Comparison of ENCODE assay signal across 2 cellular contexts in the genomic region with DNA sequence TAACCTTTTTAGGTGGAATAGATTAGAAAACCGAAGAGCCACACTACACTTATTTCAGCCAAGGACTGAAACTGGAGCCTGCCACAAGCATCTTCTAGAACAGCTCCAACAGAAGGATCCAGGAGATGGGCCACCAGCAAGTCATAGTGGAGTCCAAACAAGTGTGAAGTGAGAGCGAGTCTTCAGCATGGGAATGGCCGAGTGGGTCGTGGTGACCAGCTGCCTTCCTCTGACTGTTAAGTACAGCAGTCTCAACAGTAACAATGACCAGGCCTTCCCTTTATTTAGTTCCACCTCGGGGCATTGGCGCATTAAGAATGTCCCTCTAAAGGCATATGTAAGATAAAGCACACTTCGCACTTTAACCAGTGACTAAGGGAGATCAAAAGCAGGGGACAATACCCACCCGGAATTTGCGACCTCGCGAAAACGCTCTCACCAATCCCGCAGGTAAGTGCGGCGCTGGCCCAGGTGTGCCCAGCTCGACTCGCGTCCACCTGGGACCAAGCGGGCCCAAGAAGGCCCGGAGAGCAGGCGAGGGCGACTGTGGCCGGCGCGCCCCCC.
TF ChIP-seq lines count a peak whose summit lies in the region.

No MANE protein-coding gene starts in this region.

TF ChIP-seq in SK-N-SH, 30 proteins besides CTCF, POLR2A, EP300 and RAD21 (continued from another document):
- no peak for TF ChIP-seq IRF3 (IDR thresholded peaks at IDR 0.05; ENCODE audit: low read depth, low read length)
- TF ChIP-seq, protein P1, sequence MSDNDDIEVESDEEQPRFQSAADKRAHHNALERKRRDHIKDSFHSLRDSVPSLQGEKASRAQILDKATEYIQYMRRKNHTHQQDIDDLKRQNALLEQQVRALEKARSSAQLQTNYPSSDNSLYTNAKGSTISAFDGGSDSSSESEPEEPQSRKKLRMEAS (IDR thresholded peaks at IDR 0.05; ENCODE audit: low read depth) = no peak
- TF ChIP-seq, protein P2, sequence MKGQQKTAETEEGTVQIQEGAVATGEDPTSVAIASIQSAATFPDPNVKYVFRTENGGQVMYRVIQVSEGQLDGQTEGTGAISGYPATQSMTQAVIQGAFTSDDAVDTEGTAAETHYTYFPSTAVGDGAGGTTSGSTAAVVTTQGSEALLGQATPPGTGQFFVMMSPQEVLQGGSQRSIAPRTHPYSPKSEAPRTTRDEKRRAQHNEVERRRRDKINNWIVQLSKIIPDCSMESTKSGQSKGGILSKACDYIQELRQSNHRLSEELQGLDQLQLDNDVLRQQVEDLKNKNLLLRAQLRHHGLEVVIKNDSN (IDR thresholded peaks at IDR 0.05; ENCODE audit: borderline replicate concordance, low read depth) = no peak
- no peak for TF ChIP-seq FOXJ3 (CRISPR knock-in tag; IDR thresholded peaks at IDR 0.05)
- no peak for TF ChIP-seq GABPA (IDR thresholded peaks at IDR 0.05; ENCODE audit: low read depth)
- no peak for TF ChIP-seq RXRA (IDR thresholded peaks at IDR 0.05; ENCODE audit: borderline replicate concordance, low read depth)
- TF ChIP-seq NFIC (IDR thresholded peaks at IDR 0.05; ENCODE audit: borderline replicate concordance) = no peak
- TF ChIP-seq, protein P3, sequence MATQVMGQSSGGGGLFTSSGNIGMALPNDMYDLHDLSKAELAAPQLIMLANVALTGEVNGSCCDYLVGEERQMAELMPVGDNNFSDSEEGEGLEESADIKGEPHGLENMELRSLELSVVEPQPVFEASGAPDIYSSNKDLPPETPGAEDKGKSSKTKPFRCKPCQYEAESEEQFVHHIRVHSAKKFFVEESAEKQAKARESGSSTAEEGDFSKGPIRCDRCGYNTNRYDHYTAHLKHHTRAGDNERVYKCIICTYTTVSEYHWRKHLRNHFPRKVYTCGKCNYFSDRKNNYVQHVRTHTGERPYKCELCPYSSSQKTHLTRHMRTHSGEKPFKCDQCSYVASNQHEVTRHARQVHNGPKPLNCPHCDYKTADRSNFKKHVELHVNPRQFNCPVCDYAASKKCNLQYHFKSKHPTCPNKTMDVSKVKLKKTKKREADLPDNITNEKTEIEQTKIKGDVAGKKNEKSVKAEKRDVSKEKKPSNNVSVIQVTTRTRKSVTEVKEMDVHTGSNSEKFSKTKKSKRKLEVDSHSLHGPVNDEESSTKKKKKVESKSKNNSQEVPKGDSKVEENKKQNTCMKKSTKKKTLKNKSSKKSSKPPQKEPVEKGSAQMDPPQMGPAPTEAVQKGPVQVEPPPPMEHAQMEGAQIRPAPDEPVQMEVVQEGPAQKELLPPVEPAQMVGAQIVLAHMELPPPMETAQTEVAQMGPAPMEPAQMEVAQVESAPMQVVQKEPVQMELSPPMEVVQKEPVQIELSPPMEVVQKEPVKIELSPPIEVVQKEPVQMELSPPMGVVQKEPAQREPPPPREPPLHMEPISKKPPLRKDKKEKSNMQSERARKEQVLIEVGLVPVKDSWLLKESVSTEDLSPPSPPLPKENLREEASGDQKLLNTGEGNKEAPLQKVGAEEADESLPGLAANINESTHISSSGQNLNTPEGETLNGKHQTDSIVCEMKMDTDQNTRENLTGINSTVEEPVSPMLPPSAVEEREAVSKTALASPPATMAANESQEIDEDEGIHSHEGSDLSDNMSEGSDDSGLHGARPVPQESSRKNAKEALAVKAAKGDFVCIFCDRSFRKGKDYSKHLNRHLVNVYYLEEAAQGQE (IDR thresholded peaks at IDR 0.05; ENCODE audit: low read depth, low read length) = no peak
- TF ChIP-seq MXI1 (IDR thresholded peaks at IDR 0.05; ENCODE audit: low read depth, low read length) = no peak
- no peak for TF ChIP-seq TCF12 (IDR thresholded peaks at IDR 0.05)
- TF ChIP-seq POLR2AphosphoS5 (IDR thresholded peaks at IDR 0.05; ENCODE audit: low read depth, low read length) = no peak
- TF ChIP-seq FOSL2 (IDR thresholded peaks at IDR 0.05; ENCODE audit: borderline replicate concordance, low read depth) = no peak
- TF ChIP-seq GATA2 (CRISPR knock-in tag; IDR thresholded peaks at IDR 0.05) = no peak
- no peak for TF ChIP-seq RCOR1 (IDR thresholded peaks at IDR 0.05; ENCODE audit: low read length)
- TF ChIP-seq USF2 (IDR thresholded peaks at IDR 0.05; ENCODE audit: borderline replicate concordance, low read depth, low read length) = no peak
- no peak for TF ChIP-seq TAF1 (IDR thresholded peaks at IDR 0.05; ENCODE audit: borderline replicate concordance, low read depth, low read length)
- no peak for TF ChIP-seq JUND (IDR thresholded peaks at IDR 0.05)
- no peak for TF ChIP-seq YY1 (IDR thresholded peaks at IDR 0.05; ENCODE audit: low read depth)

TF ChIP-seq in SK-N-SH treated with all-trans-retinoic acid at 6 μM for 48 hours, 23 proteins besides CTCF, POLR2A, EP300 and RAD21 (continued from another document):
- no peak for TF ChIP-seq CREB5 (CRISPR knock-in tag; IDR thresholded peaks at IDR 0.05; ENCODE audit: low read depth)
- TF ChIP-seq ISL1 (CRISPR knock-in tag; IDR thresholded peaks at IDR 0.05) = no peak
- TF ChIP-seq TOX (CRISPR knock-in tag; IDR thresholded peaks at IDR 0.05; ENCODE audit: borderline replicate concordance) = no peak
- TF ChIP-seq ZNF8 (CRISPR knock-in tag; IDR thresholded peaks at IDR 0.05) = no peak
- TF ChIP-seq OSR1 (CRISPR knock-in tag; IDR thresholded peaks at IDR 0.05) = no peak
- TF ChIP-seq, protein P4, sequence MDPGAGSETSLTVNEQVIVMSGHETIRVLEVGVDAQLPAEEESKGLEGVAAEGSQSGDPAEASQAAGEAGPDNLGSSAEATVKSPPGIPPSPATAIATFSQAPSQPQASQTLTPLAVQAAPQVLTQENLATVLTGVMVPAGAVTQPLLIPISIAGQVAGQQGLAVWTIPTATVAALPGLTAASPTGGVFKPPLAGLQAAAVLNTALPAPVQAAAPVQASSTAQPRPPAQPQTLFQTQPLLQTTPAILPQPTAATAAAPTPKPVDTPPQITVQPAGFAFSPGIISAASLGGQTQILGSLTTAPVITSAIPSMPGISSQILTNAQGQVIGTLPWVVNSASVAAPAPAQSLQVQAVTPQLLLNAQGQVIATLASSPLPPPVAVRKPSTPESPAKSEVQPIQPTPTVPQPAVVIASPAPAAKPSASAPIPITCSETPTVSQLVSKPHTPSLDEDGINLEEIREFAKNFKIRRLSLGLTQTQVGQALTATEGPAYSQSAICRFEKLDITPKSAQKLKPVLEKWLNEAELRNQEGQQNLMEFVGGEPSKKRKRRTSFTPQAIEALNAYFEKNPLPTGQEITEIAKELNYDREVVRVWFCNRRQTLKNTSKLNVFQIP (CRISPR knock-in tag; IDR thresholded peaks at IDR 0.05; ENCODE audit: borderline replicate concordance, low read depth) = no peak
- no peak for TF ChIP-seq GLIS3 (CRISPR knock-in tag; IDR thresholded peaks at IDR 0.05)
- no peak for TF ChIP-seq ZNF70 (CRISPR knock-in tag; IDR thresholded peaks at IDR 0.05)
- no peak for TF ChIP-seq ZFP30 (CRISPR knock-in tag; IDR thresholded peaks at IDR 0.05)
- TF ChIP-seq ZNF565 (CRISPR knock-in tag; conservative IDR thresholded peaks at IDR 0.05; ENCODE audit: low read depth) = no peak
- TF ChIP-seq TSHZ2 (CRISPR knock-in tag; IDR thresholded peaks at IDR 0.05) = no peak
- TF ChIP-seq ZFP3 (CRISPR knock-in tag; IDR thresholded peaks at IDR 0.05) = no peak
